11 cellular contexts compared by ENCODE assay signal in genomic region chr12:106645074-106645421, GRCh38.
DNase-seq lines count a peak whose midpoint lies in the region; ATAC-seq and TF ChIP-seq lines count a peak whose summit lies in the region.
"Had no signal": no experiment of that assay in that cellular context is flagged by ENCODE, and none has a peak within 500 bp of the region (broad histone marks: within the 10 kb centered on the region; RNA-seq: fewer than 3 reads in every experiment).

No MANE protein-coding gene starts in this region.

- BruUV-seq in A673 (replicated peaks; lab: Mats Ljungman, UMichigan): no TSS peak

- no peak overlapping the region for H3K27ac ChIP-seq in A673 (ENCODE audit: low read depth, low read length, poor library complexity, severe bottlenecking)

- H3K27me3 Mint-ChIP-seq in osteocyte (ENCODE audit: unreplicated experiment): peaks cover 7% of the 10 kb centered on the region

- TF ChIP-seq CTCF in A673 (conservative IDR thresholded peaks at IDR 0.05; ENCODE audit: low read depth, low read length): no peak
- TF ChIP-seq CTCF in osteocyte (IDR thresholded peaks at IDR 0.05): no peak

- DNase-seq in A673 (ENCODE audit: low spot score) (peak; percentile 66), NCI-H2107 treated with DMSO at 0.1 percent for 48 hours (lab: John Stamatoyannopoulos, UW; ENCODE audit: unreplicated experiment) (peak; percentile 81), cerebellar cortex (ENCODE audit: low spot score) (peak; percentile 33), midbrain (lab: John Stamatoyannopoulos, UW) (peak; percentile 89), osteocyte (ENCODE audit: extremely low spot score, unreplicated experiment) (no peak)
- DNase-seq: activated gamma-delta T cell, T1000 had no signal

- no peak overlapping the region for H3K4me3 ChIP-seq in A673 (ENCODE audit: low read depth, low read length, poor library complexity, severe bottlenecking)

- H3K36me3 ChIP-seq in A673 (ENCODE audit: insufficient read depth, low read length, poor library complexity, severe bottlenecking): no peaks in the 10 kb centered on the region

- H3K9me3 Mint-ChIP-seq in osteocyte (ENCODE audit: unreplicated experiment): no peaks in the 10 kb centered on the region
- H3K9me3 Mint-ChIP-seq: stimulated activated naive CD8-positive, alpha-beta T cell treated with anti-CD3 and anti-CD28 coated beads, Interleukin-15, Interleukin-2, amounts not matched to agents 100 ng/mL and 50 ng/mL, for 24 hours had no signal

- H3K27me3 ChIP-seq in A673 (replicated peaks; ENCODE audit: insufficient read depth, low read depth, low read length, poor library complexity): no peaks in the 10 kb centered on the region

- H3K36me3 Mint-ChIP-seq in osteocyte (ENCODE audit: unreplicated experiment): no peaks in the 10 kb centered on the region

- peaks cover 9% of the 10 kb centered on the region for H3K4me1 Mint-ChIP-seq in osteocyte (ENCODE audit: unreplicated experiment)

- H3K27ac Mint-ChIP-seq in osteocyte (ENCODE audit: unreplicated experiment): no peak overlapping the region
- H3K27ac Mint-ChIP-seq: stimulated activated naive CD8-positive, alpha-beta T cell treated with anti-CD3 and anti-CD28 coated beads, Interleukin-15, Interleukin-2, amounts not matched to agents 100 ng/mL and 50 ng/mL, for 24 hours had no signal

- intact Hi-C loops in A673 (cut with micrococcal nuclease; ENCODE audit: unreplicated experiment): no loop called here

- CTCF ChIA-PET in A673 (lab: Charles Lee): interaction anchor here (0.6 kb wide), 1 partner anchor 273 kb away, joined by 11 read pairs; no protein-coding TSS in a partner anchor

- H3K9me3 ChIP-seq in A673 (ENCODE audit: low read depth, low read length, poor library complexity, severe bottlenecking): no peaks in the 10 kb centered on the region

- ATAC-seq in HG02642 (IDR thresholded peaks at IDR 0.05; ENCODE audit: poor library complexity, unreplicated experiment) (no peak), HG03457 (IDR thresholded peaks at IDR 0.05; ENCODE audit: unreplicated experiment) (no peak), GM18858 (IDR thresholded peaks at IDR 0.05; ENCODE audit: unreplicated experiment) (no peak)

- no peak overlapping the region for H3K4me3 Mint-ChIP-seq in osteocyte (ENCODE audit: unreplicated experiment)
- H3K4me3 Mint-ChIP-seq: stimulated activated naive CD8-positive, alpha-beta T cell treated with anti-CD3 and anti-CD28 coated beads, Interleukin-15, Interleukin-2, amounts not matched to agents 100 ng/mL and 50 ng/mL, for 24 hours had no signal

- POLR2A ChIA-PET in A673 (lab: Charles Lee; ENCODE audit: low non-redundant PET): no interaction called here

- H3K4me1 ChIP-seq in A673 (ENCODE audit: insufficient read depth, low read length, poor library complexity, severe bottlenecking): peaks cover 4% of the 10 kb centered on the region
